1 cellular context compared by ENCODE assay signal in the genomic region with DNA sequence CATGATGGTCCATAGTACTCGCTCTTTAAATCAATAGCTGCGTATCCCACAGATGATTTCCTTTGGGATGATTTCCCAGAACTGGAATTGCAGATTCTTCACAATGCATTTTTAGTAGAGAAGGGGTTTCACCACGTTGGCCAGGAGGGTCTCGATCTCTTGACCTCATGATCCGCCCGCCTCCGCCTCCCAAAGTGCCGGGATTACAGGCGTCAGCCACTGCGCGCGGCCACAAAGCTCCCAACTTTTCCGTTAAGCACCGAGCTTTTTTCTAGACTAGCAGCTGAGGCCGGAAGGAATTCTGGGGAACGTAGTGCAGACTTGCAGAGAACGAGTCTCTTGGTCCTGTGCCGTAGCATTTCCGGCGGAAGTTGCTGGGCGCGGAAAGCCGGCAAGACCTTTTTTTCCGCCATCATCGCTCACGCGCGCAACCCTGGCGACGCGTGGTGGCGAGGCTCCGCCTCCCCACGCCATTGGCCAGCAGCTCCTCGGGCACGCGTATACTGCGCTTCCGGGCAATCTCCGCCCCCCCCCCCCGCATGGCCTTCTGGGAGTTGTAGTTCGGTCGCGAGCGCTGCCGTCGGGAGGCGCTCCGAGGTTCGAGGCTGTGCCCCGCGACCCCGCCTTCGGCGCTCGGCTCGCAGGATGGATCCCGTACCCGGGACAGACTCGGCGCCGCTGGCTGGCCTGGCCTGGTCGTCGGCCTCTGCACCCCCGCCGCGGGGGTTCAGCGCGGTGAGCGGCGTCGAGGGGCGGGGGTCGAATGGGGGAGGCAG.
TF ChIP-seq lines count a peak whose summit lies in the region.

A gene (plus strand): TSS at position 557 of the 776 bp plus-strand sequence. CDS start 89 bp downstream, at position 646.

TF ChIP-seq in K562, 482 proteins besides CTCF, POLR2A, EP300 and RAD21 (continued from another document and continues in another):
- TF ChIP-seq, protein P1, sequence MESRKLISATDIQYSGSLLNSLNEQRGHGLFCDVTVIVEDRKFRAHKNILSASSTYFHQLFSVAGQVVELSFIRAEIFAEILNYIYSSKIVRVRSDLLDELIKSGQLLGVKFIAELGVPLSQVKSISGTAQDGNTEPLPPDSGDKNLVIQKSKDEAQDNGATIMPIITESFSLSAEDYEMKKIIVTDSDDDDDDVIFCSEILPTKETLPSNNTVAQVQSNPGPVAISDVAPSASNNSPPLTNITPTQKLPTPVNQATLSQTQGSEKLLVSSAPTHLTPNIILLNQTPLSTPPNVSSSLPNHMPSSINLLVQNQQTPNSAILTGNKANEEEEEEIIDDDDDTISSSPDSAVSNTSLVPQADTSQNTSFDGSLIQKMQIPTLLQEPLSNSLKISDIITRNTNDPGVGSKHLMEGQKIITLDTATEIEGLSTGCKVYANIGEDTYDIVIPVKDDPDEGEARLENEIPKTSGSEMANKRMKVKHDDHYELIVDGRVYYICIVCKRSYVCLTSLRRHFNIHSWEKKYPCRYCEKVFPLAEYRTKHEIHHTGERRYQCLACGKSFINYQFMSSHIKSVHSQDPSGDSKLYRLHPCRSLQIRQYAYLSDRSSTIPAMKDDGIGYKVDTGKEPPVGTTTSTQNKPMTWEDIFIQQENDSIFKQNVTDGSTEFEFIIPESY (CRISPR knock-in tag; IDR thresholded peaks at IDR 0.05) = peak; percentile 60; the same call in 1 of the 2 replicates
- TF ChIP-seq GTF2A2 (tag; IDR thresholded peaks at IDR 0.05) (no peak), RCOR1 (IDR thresholded peaks at IDR 0.05; ENCODE audit: borderline replicate concordance in 1 of 2, low read depth in 2 of 2, low read length in 2 of 2) (0 out of 4 replicates have a peak, but pooled peaks of 1 of the 2 experiments have one; percentile 18), ZNF12 (CRISPR knock-in tag; IDR thresholded peaks at IDR 0.05) (no peak), MEIS2 (IDR thresholded peaks at IDR 0.05; ENCODE audit: partially characterized antibody) (peak; percentile 48), DACH1 (IDR thresholded peaks at IDR 0.05; ENCODE audit: partially characterized antibody) (peak; percentile 56), ZBTB17 (CRISPR knock-in tag; IDR thresholded peaks at IDR 0.05) (peak; percentile 90), NFYB (IDR thresholded peaks at IDR 0.05; ENCODE audit: extremely low read depth, insufficient read length) (peak; percentile 64), ZNF778 (CRISPR knock-in tag; IDR thresholded peaks at IDR 0.05) (no peak), U2AF1 (optimal IDR thresholded peaks at IDR 0.05; ENCODE audit: low read depth, low read length) (peak; percentile 22), CTBP1 (IDR thresholded peaks at IDR 0.05; ENCODE audit: borderline replicate concordance) (peak; percentile 79), HNRNPUL1 (IDR thresholded peaks at IDR 0.05; ENCODE audit: low read length) (no peak), NCOA1 (IDR thresholded peaks at IDR 0.05; ENCODE audit: low read depth) (peak; percentile 86), SIN3B (IDR thresholded peaks at IDR 0.05; ENCODE audit: low read depth) (no peak), KDM1A (IDR thresholded peaks at IDR 0.05) (no peak), RBM22 (IDR thresholded peaks at IDR 0.05; ENCODE audit: low read depth, low read length, poor library complexity, severe bottlenecking) (peak; percentile 34), XRCC5 (IDR thresholded peaks at IDR 0.05; ENCODE audit: low read depth, low read length) (0 out of 2 replicates have a peak, but pooled peaks have one; percentile 16), GABPB1 (CRISPR knock-in tag; IDR thresholded peaks at IDR 0.05) (peak; percentile 99), ESRRA (IDR thresholded peaks at IDR 0.05; ENCODE audit: borderline replicate concordance, low read depth) (peak; percentile 60; the same call in 1 of the 2 replicates), XRCC3 (IDR thresholded peaks at IDR 0.05) (no peak), FOXM1 (IDR thresholded peaks at IDR 0.05; ENCODE audit: low read depth) (0 out of 2 replicates have a peak, but pooled peaks have one; percentile 27), FOXM1 (CRISPR knock-in tag; IDR thresholded peaks at IDR 0.05; ENCODE audit: low read depth) (no peak), FOXK2 (conservative IDR thresholded peaks at IDR 0.05 in 1 of 2, IDR thresholded peaks at IDR 0.05 in 1 of 2; ENCODE audit: low read depth in 2 of 2) (peak; percentile 58 to 71; a peak in 3 of 4 replicates), SMARCA4 (IDR thresholded peaks at IDR 0.05) (peak; percentile 43; the same call in 1 of the 2 replicates), ILK (tag; IDR thresholded peaks at IDR 0.05; ENCODE audit: borderline replicate concordance, low read depth) (no peak), ZNF696 (CRISPR knock-in tag; conservative IDR thresholded peaks at IDR 0.05) (no peak), SOX6 (IDR thresholded peaks at IDR 0.05) (peak; percentile 71; the same call in 1 of the 2 replicates), ELF1 (tag; IDR thresholded peaks at IDR 0.05) (peak; percentile 97), MTF1 (CRISPR knock-in tag; IDR thresholded peaks at IDR 0.05; ENCODE audit: borderline replicate concordance) (no peak), ZNF217 (CRISPR knock-in tag; IDR thresholded peaks at IDR 0.05) (no peak), ELF4 (CRISPR knock-in tag; IDR thresholded peaks at IDR 0.05) (0 out of 2 replicates have a peak, but pooled peaks have one; percentile 57), ZNF174 (CRISPR knock-in tag; IDR thresholded peaks at IDR 0.05) (no peak), CCNT2 (IDR thresholded peaks at IDR 0.05; ENCODE audit: borderline replicate concordance, extremely low read depth, insufficient read length, low read depth, low read length) (peak; percentile 70), GABPA (tag; conservative IDR thresholded peaks at IDR 0.05; ENCODE audit: low read depth) (peak; percentile 98), ZNF584 (CRISPR knock-in tag; IDR thresholded peaks at IDR 0.05; ENCODE audit: low read depth) (0 out of 2 replicates have a peak, but pooled peaks have one; percentile 50), KDM2B (CRISPR knock-in tag; IDR thresholded peaks at IDR 0.05) (0 out of 2 replicates have a peak, but pooled peaks have one; percentile 18)
- TF ChIP-seq, protein P2, sequence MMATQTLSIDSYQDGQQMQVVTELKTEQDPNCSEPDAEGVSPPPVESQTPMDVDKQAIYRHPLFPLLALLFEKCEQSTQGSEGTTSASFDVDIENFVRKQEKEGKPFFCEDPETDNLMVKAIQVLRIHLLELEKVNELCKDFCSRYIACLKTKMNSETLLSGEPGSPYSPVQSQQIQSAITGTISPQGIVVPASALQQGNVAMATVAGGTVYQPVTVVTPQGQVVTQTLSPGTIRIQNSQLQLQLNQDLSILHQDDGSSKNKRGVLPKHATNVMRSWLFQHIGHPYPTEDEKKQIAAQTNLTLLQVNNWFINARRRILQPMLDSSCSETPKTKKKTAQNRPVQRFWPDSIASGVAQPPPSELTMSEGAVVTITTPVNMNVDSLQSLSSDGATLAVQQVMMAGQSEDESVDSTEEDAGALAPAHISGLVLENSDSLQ (IDR thresholded peaks at IDR 0.05) = peak; percentile 82
- TF ChIP-seq, protein P3, sequence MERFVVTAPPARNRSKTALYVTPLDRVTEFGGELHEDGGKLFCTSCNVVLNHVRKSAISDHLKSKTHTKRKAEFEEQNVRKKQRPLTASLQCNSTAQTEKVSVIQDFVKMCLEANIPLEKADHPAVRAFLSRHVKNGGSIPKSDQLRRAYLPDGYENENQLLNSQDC (CRISPR knock-in tag; IDR thresholded peaks at IDR 0.05) = no peak
- TF ChIP-seq, protein P4, sequence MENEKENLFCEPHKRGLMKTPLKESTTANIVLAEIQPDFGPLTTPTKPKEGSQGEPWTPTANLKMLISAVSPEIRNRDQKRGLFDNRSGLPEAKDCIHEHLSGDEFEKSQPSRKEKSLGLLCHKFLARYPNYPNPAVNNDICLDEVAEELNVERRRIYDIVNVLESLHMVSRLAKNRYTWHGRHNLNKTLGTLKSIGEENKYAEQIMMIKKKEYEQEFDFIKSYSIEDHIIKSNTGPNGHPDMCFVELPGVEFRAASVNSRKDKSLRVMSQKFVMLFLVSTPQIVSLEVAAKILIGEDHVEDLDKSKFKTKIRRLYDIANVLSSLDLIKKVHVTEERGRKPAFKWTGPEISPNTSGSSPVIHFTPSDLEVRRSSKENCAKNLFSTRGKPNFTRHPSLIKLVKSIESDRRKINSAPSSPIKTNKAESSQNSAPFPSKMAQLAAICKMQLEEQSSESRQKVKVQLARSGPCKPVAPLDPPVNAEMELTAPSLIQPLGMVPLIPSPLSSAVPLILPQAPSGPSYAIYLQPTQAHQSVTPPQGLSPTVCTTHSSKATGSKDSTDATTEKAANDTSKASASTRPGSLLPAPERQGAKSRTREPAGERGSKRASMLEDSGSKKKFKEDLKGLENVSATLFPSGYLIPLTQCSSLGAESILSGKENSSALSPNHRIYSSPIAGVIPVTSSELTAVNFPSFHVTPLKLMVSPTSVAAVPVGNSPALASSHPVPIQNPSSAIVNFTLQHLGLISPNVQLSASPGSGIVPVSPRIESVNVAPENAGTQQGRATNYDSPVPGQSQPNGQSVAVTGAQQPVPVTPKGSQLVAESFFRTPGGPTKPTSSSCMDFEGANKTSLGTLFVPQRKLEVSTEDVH (IDR thresholded peaks at IDR 0.05; ENCODE audit: low read depth, partially characterized antibody) = peak; percentile 89
- TF ChIP-seq, protein P5, sequence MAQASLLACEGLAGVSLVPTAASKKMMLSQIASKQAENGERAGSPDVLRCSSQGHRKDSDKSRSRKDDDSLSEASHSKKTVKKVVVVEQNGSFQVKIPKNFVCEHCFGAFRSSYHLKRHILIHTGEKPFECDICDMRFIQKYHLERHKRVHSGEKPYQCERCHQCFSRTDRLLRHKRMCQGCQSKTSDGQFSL (CRISPR knock-in tag; IDR thresholded peaks at IDR 0.05) = peak; percentile 100
- TF ChIP-seq, protein P5 (tag; IDR thresholded peaks at IDR 0.05) = peak in 1 of 2 experiments; percentile 98; a peak in 2 of 4 replicates
- TF ChIP-seq, protein P6, sequence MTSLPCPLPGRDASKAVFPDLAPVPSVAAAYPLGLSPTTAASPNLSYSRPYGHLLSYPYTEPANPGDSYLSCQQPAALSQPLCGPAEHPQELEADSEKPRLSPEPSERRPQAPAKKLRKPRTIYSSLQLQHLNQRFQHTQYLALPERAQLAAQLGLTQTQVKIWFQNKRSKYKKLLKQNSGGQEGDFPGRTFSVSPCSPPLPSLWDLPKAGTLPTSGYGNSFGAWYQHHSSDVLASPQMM (CRISPR knock-in tag; IDR thresholded peaks at IDR 0.05) = no peak
- TF ChIP-seq, protein P7, sequence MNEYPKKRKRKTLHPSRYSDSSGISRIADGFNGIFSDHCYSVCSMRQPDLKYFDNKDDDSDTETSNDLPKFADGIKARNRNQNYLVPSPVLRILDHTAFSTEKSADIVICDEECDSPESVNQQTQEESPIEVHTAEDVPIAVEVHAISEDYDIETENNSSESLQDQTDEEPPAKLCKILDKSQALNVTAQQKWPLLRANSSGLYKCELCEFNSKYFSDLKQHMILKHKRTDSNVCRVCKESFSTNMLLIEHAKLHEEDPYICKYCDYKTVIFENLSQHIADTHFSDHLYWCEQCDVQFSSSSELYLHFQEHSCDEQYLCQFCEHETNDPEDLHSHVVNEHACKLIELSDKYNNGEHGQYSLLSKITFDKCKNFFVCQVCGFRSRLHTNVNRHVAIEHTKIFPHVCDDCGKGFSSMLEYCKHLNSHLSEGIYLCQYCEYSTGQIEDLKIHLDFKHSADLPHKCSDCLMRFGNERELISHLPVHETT (CRISPR knock-in tag; conservative IDR thresholded peaks at IDR 0.05 in 1 of 2, IDR thresholded peaks at IDR 0.05 in 1 of 2) = peak in 1 of 2 experiments; percentile 67; a peak in 2 of 4 replicates
- TF ChIP-seq, protein P8, sequence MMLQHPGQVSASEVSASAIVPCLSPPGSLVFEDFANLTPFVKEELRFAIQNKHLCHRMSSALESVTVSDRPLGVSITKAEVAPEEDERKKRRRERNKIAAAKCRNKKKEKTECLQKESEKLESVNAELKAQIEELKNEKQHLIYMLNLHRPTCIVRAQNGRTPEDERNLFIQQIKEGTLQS (IDR thresholded peaks at IDR 0.05) = no peak
- TF ChIP-seq, protein P8 (CRISPR knock-in tag; conservative IDR thresholded peaks at IDR 0.05) = peak; percentile 40; the same call in 1 of the 2 replicates
